20 cellular contexts compared by ENCODE assay signal in genomic region chr7:4190021-4190981, GRCh38.
A peak's percentile ranks its signal among the peaks of the same experiment; 100 is the strongest.
DNase-seq lines count a peak whose midpoint lies in the region; ATAC-seq, FAIRE-seq and TF ChIP-seq lines count a peak whose summit lies in the region.
"Had no signal": no experiment of that assay in that cellular context is flagged by ENCODE, and none has a peak within 500 bp of the region (broad histone marks: within the 10 kb centered on the region; RNA-seq: fewer than 3 reads in every experiment).

No MANE protein-coding gene starts in this region.

- H3K9me3 ChIP-seq in H1 (ENCODE audit: insufficient read depth in 2 of 2, low read depth in 1 of 2, low read length in 1 of 2) = no peaks in the 10 kb centered on the region
- H3K9me3 ChIP-seq: left lung, stomach had no signal

- no peak for TF ChIP-seq RAD21 in H1 (IDR thresholded peaks at IDR 0.05 in 1 of 2, conservative IDR thresholded peaks at IDR 0.05 in 1 of 2; ENCODE audit: low read depth in 2 of 2, low read length in 2 of 2)

- no peaks in the 10 kb centered on the region for H3K27me3 ChIP-seq in GM23338 (ENCODE audit: insufficient read depth)
- no peaks in the 10 kb centered on the region for H3K27me3 ChIP-seq in H1 (replicated peaks in 1 of 4; ENCODE audit: control insufficient read depth in 3 of 4, extremely low read depth in 1 of 4, insufficient read depth in 3 of 4, low read length in 3 of 4)
- H3K27me3 ChIP-seq: left lung, stomach had no signal

- no peaks in the 10 kb centered on the region for H4K20me1 ChIP-seq in GM23338 (replicated peaks; ENCODE audit: insufficient read depth)
- no peaks in the 10 kb centered on the region for H4K20me1 ChIP-seq in H1 (replicated peaks in 1 of 2; ENCODE audit: control insufficient read depth in 1 of 2, insufficient read depth in 2 of 2, low read length in 2 of 2)

- no peak overlapping the region for H3K4me3 Mint-ChIP-seq in GM23338
- no peak overlapping the region for H3K4me3 Mint-ChIP-seq in progenitor cell of endocrine pancreas (ENCODE audit: low read depth)
- H3K4me3 Mint-ChIP-seq: activated naive CD4-positive, alpha-beta T cell treated with anti-CD3 and anti-CD28 coated beads, Interleukin-2, amount 50 U/mL, for 24 hours; B cell had no signal

- H2BK12ac ChIP-seq in H1 (ENCODE audit: low read depth, low read length) = no peak overlapping the region

- POLR2A ChIA-PET in H1 (lab: Charles Lee; ENCODE audit: partially characterized antibody) = interaction anchor here (0.6 kb wide), 1 partner anchor 10 kb away, joined by 3 read pairs; no protein-coding TSS in a partner anchor

- H3F3A ChIP-seq in GM23338 (replicated peaks; ENCODE audit: low read depth) = no peaks in the 10 kb centered on the region

- no peak overlapping the region for H2BK120ac ChIP-seq in H1 (replicated peaks; ENCODE audit: low read depth, low read length)

- H3K27me3 Mint-ChIP-seq in GM23338 (ENCODE audit: insufficient read depth, low read depth, poor library complexity) (peaks cover 8% of the 10 kb centered on the region), progenitor cell of endocrine pancreas (no peaks in the 10 kb centered on the region)
- H3K27me3 Mint-ChIP-seq: activated naive CD4-positive, alpha-beta T cell treated with anti-CD3 and anti-CD28 coated beads, Interleukin-2, amount 50 U/mL, for 24 hours; B cell had no signal

- H3K9me3 Mint-ChIP-seq in GM23338 (no peaks in the 10 kb centered on the region; the same call in 2 of the 3 replicates), progenitor cell of endocrine pancreas (ENCODE audit: low read depth) (no peaks in the 10 kb centered on the region)
- H3K9me3 Mint-ChIP-seq: activated naive CD4-positive, alpha-beta T cell treated with anti-CD3 and anti-CD28 coated beads, Interleukin-2, amount 50 U/mL, for 24 hours had no signal

- no peak for TF ChIP-seq CTCF in GM23338 (conservative IDR thresholded peaks at IDR 0.05; ENCODE audit: low read depth in 2 of 2)
- no peak for TF ChIP-seq CTCF in H1 (IDR thresholded peaks at IDR 0.05; ENCODE audit: control extremely low read depth in 1 of 3, insufficient read depth in 1 of 3, low read depth in 1 of 3, low read length in 3 of 3)
- TF ChIP-seq CTCF in progenitor cell of endocrine pancreas (IDR thresholded peaks at IDR 0.05; ENCODE audit: unreplicated experiment) = no peak

- no peak for TF ChIP-seq POLR2A in H1 (IDR thresholded peaks at IDR 0.05; ENCODE audit: control extremely low read depth in 1 of 2, low read depth in 2 of 2, low read length in 2 of 2)

- H3K4me3 ChIP-seq in GM23338 (no peak overlapping the region), H1 (ENCODE audit: extremely low read depth in 1 of 4, insufficient read depth in 2 of 4, low read depth in 3 of 4, low read length in 4 of 4) (no peak overlapping the region)
- H3K4me3 ChIP-seq: left lung, stomach had no signal

- 86% methylated on average over 34 of the region's 37 CpGs; no CpG with 5 or more reads in 1 of the 2 experiments for WGBS in H1 (ENCODE audit: extremely low coverage in 1 of 2, insufficient coverage in 1 of 2, insufficient read length in 1 of 2, insufficient replicate concordance in 2 of 2, low coverage in 1 of 2, low lambda C conversion rate in 2 of 2, missing lambda C conversion rate in 1 of 2), 2 experiments

- H2BK5ac ChIP-seq in H1 (ENCODE audit: low read depth, low read length) = no peak overlapping the region

- H3K9me2 ChIP-seq in GM23338 (ENCODE audit: insufficient read depth) = no peaks in the 10 kb centered on the region

- no peak for TF ChIP-seq EP300 in H1 (IDR thresholded peaks at IDR 0.05; ENCODE audit: borderline replicate concordance in 1 of 2, low read depth in 2 of 2, low read length in 2 of 2)

- H2AFZ ChIP-seq in GM23338 = 0 out of 2 replicates have a peak overlapping the region, but pooled peaks have one; percentile 47
- no peak overlapping the region for H2AFZ ChIP-seq in H1 (ENCODE audit: low read length)

- peak overlapping the region; percentile 0; the same call in 1 of the 2 replicates for H3K18ac ChIP-seq in H1 (ENCODE audit: extremely low read depth, low read length)

- no peak overlapping the region for H3K56ac ChIP-seq in H1 (replicated peaks; ENCODE audit: insufficient read length, low read depth, low read length)

- no peaks in the 10 kb centered on the region for H3K23me2 ChIP-seq in H1 (ENCODE audit: low read depth, low read length)

- FAIRE-seq in H1 (lab: Jason Lieb, UNC) = no peak
- FAIRE-seq: bronchial epithelial cell had no signal

- H3K4me2 ChIP-seq in GM23338 (no peak overlapping the region), H1 (ENCODE audit: insufficient read depth in 1 of 2, low read depth in 2 of 2, low read length in 2 of 2) (no peak overlapping the region)
- H3K4me2 ChIP-seq: KMS-11 had no signal

- H4K5ac ChIP-seq in H1 (ENCODE audit: insufficient read length, low read depth, low read length) = no peak overlapping the region

- 0 out of 2 replicates have a peak overlapping the region, but pooled peaks have one; percentile 51 for H4K8ac ChIP-seq in H1 (ENCODE audit: extremely low read depth, insufficient read depth, low read length)

- CTCF ChIA-PET in H1 (lab: Charles Lee; ENCODE audit: partially characterized antibody) = interaction anchor here (1.0 kb wide), 1 partner anchor 14 kb away, joined by 3 read pairs; no protein-coding TSS in a partner anchor

- ATAC-seq in GM23338 (peak; percentile 58), GM21528 (IDR thresholded peaks at IDR 0.05; ENCODE audit: low FRiP score, unreplicated experiment) (no peak)

- no peaks in the 10 kb centered on the region for H3K79me1 ChIP-seq in H1 (ENCODE audit: low read depth, low read length)

- no peaks in the 10 kb centered on the region for H3K4me1 ChIP-seq in GM23338 (ENCODE audit: insufficient read depth)
- H3K4me1 ChIP-seq in H1 (replicated peaks in 1 of 4; ENCODE audit: control insufficient read depth in 3 of 4, insufficient read depth in 4 of 4, low read length in 3 of 4) = peaks cover 0 to 9% (median 5%) of the 10 kb centered on the region in 4 experiments; a peak in 5 of 7 replicates
- H3K4me1 ChIP-seq: left lung had no signal

- H2AK5ac ChIP-seq in H1 (ENCODE audit: low read depth, low read length) = no peak overlapping the region

- peaks cover 9% of the 10 kb centered on the region for H3K4me1 Mint-ChIP-seq in GM23338
- H3K4me1 Mint-ChIP-seq in progenitor cell of endocrine pancreas (ENCODE audit: low read depth) = peaks cover 15% of the 10 kb centered on the region
- H3K4me1 Mint-ChIP-seq: activated naive CD4-positive, alpha-beta T cell treated with anti-CD3 and anti-CD28 coated beads, Interleukin-2, amount 50 U/mL, for 24 hours; B cell had no signal

- no peak overlapping the region for H3K4ac ChIP-seq in H1 (replicated peaks; ENCODE audit: insufficient read length, low read depth, low read length)

- H3K14ac ChIP-seq in H1 (ENCODE audit: insufficient read length) = no peak overlapping the region

- H4K91ac ChIP-seq in H1 (replicated peaks; ENCODE audit: insufficient read length, low read length) = no peak overlapping the region

- H3K36me3 Mint-ChIP-seq in GM23338 (ENCODE audit: low read depth) (no peaks in the 10 kb centered on the region; the same call in 2 of the 3 replicates), progenitor cell of endocrine pancreas (ENCODE audit: insufficient read depth) (peaks cover 4% of the 10 kb centered on the region)
- H3K36me3 Mint-ChIP-seq: activated naive CD4-positive, alpha-beta T cell treated with anti-CD3 and anti-CD28 coated beads, Interleukin-2, amount 50 U/mL, for 24 hours had no signal

- H3K27ac Mint-ChIP-seq in GM23338 (no peak overlapping the region), progenitor cell of endocrine pancreas (peak overlapping the region; percentile 71)
- H3K27ac Mint-ChIP-seq: activated naive CD4-positive, alpha-beta T cell treated with anti-CD3 and anti-CD28 coated beads, Interleukin-2, amount 50 U/mL, for 24 hours; B cell had no signal

- no peak for DNase-seq in GM23338 (ENCODE audit: low spot score)
- DNase-seq in NCI-H2081 treated with DMSO at 0.1 percent for 48 hours (lab: John Stamatoyannopoulos, UW) = peak; percentile 23
- DNase-seq in H1 (ENCODE audit: low read depth in 1 of 2, low spot score in 2 of 2) = no peak
- no peak for DNase-seq in progenitor cell of endocrine pancreas (ENCODE audit: low spot score, unreplicated experiment)
- DNase-seq in HuH-7 (ENCODE audit: low spot score) = no peak
- no peak for DNase-seq in AML-193 (lab: John Stamatoyannopoulos, UW)
- DNase-seq in cerebellar nuclear complex (lab: John Stamatoyannopoulos, UW) = no peak
- DNase-seq: activated CD4-positive, alpha-beta T cell treated with anti-CD3 and anti-CD28 coated beads for 48 hours; DMS79; effector CD4-positive, alpha-beta T cell; NCI-H2029; NK-92 treated with Interleukin-12 subunit alpha and Interleukin-12 subunit beta, amount 100 ng/mL, for 24 hours; SHP77 treated with DMSO at 0.1 percent for 48 hours; stomach had no signal

- H3K9ac ChIP-seq in H1 (replicated peaks in 1 of 4; ENCODE audit: extremely low read depth in 1 of 4, low read depth in 3 of 4, low read length in 3 of 4) = no peak overlapping the region
- H3K9ac ChIP-seq: KMS-11 had no signal

- H2BK15ac ChIP-seq in H1 (ENCODE audit: low read length) = no peak overlapping the region

- H3K27ac ChIP-seq in GM23338 (ENCODE audit: low read depth) (no peak overlapping the region), H1 (ENCODE audit: low read depth, low read length) (no peak overlapping the region)
- H3K27ac ChIP-seq: KMS-11, left lung had no signal

- H3K79me2 ChIP-seq in GM23338 (replicated peaks; ENCODE audit: insufficient read depth) (no peaks in the 10 kb centered on the region), H1 (ENCODE audit: control insufficient read depth in 1 of 2, insufficient read depth in 2 of 2, low read length in 2 of 2) (no peaks in the 10 kb centered on the region)

- H2BK20ac ChIP-seq in H1 (ENCODE audit: low read length) = no peak overlapping the region

- no peaks in the 10 kb centered on the region; the same call in 1 of the 2 replicates for H3K36me3 ChIP-seq in GM23338 (ENCODE audit: insufficient read depth)
- H3K36me3 ChIP-seq in H1 (ENCODE audit: control insufficient read depth in 2 of 4, insufficient read depth in 4 of 4, low read length in 3 of 4) = no peaks in the 10 kb centered on the region
- H3K36me3 ChIP-seq: left lung, stomach had no signal

- H3K23ac ChIP-seq in H1 (ENCODE audit: insufficient read length) = no peak overlapping the region

TF ChIP-seq in GM23338, 12 proteins besides CTCF, POLR2A, EP300 and RAD21 (continues in another document):
- no peak for TF ChIP-seq ZNF331 (CRISPR knock-in tag; IDR thresholded peaks at IDR 0.05; ENCODE audit: low read depth)
- no peak for TF ChIP-seq ZNF114 (CRISPR knock-in tag; IDR thresholded peaks at IDR 0.05)
- no peak for TF ChIP-seq EZH2phosphoT487 (IDR thresholded peaks at IDR 0.05; ENCODE audit: unreplicated experiment)
- no peak for TF ChIP-seq EZH2 (IDR thresholded peaks at IDR 0.05; ENCODE audit: low read depth, unreplicated experiment)
- no peak for TF ChIP-seq NANOG (IDR thresholded peaks at IDR 0.05; ENCODE audit: borderline replicate concordance)

TF ChIP-seq in H1, 55 proteins besides CTCF, POLR2A, EP300 and RAD21:
- peak; percentile 54; the same call in 1 of the 2 replicates for TF ChIP-seq MAFK (IDR thresholded peaks at IDR 0.05; ENCODE audit: low read depth, low read length)
- no peak for TF ChIP-seq TAF1 (IDR thresholded peaks at IDR 0.05; ENCODE audit: low read depth, low read length)
TF ChIP-seq in H1: peak in this region for 1.
